In the genomic region with DNA sequence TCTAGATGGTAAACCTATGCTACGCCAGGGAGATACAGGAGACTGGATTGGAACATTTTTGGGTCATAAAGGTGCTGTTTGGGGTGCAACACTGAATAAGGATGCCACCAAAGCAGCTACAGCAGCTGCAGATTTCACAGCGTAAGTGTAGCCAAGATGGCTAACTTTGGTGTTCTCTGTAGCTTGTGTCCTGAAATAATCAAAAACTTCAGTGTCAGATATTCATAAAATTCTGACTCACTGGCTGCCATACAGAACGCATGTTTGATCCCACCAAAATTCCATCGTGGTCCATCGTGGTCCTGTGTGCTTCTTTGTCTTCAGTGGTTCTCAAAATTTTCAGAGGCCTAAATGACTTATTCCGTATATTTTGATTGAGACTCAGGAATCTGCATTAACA, we compare ENCODE assay signal across 8 cellular contexts. TPM values are rescaled to one million over a fixed set of nuclear protein-coding genes. Genes with fewer than 3 reads are reported as not detected.
DNase-seq lines count a peak whose midpoint lies in the region; ATAC-seq and TF ChIP-seq lines count a peak whose summit lies in the region.

No MANE protein-coding gene starts in this region.

- peaks cover 15% of the 10 kb centered on the region for H3K36me3 ChIP-seq in brain microvascular endothelial cell (replicated peaks)
- peaks cover 3% of the 10 kb centered on the region for H3K36me3 ChIP-seq in mesendoderm (ENCODE audit: control insufficient read depth, insufficient read depth, low read length)

- peak overlapping the region; percentile 57 for H3K27ac Mint-ChIP-seq in stimulated activated naive CD8-positive, alpha-beta T cell treated with anti-CD3 and anti-CD28 coated beads, Interleukin-15, Interleukin-2, amounts not matched to agents 100 ng/mL and 50 ng/mL, for 24 hours

- H3K27me3 Mint-ChIP-seq in stimulated activated naive CD8-positive, alpha-beta T cell treated with anti-CD3 and anti-CD28 coated beads, Interleukin-15, Interleukin-2, amounts not matched to agents 100 ng/mL and 50 ng/mL, for 24 hours = no peaks in the 10 kb centered on the region

- peak overlapping the region; percentile 96 for H3K27ac ChIP-seq in brain microvascular endothelial cell
- H3K27ac ChIP-seq in mesendoderm (ENCODE audit: low read depth, low read length) = no peak overlapping the region

- no peaks in the 10 kb centered on the region for H3K27me3 ChIP-seq in brain microvascular endothelial cell (replicated peaks)
- no peaks in the 10 kb centered on the region for H3K27me3 ChIP-seq in mesendoderm (ENCODE audit: insufficient read depth, low read length, poor library complexity)

- no peak overlapping the region for H2AK5ac ChIP-seq in mesendoderm (ENCODE audit: low read length)

- no peak for ATAC-seq in stimulated activated naive CD8-positive, alpha-beta T cell treated with anti-CD3 and anti-CD28 coated beads, Interleukin-15, Interleukin-2, amounts not matched to agents 100 U/mL and 50 U/mL, for 24 hours
- no peak for ATAC-seq in GM21786 (IDR thresholded peaks at IDR 0.05; ENCODE audit: unreplicated experiment)
- no peak for ATAC-seq in HG02588 (IDR thresholded peaks at IDR 0.05; ENCODE audit: unreplicated experiment)

- no peak for TF ChIP-seq CTCF in brain microvascular endothelial cell (IDR thresholded peaks at IDR 0.05; ENCODE audit: low read depth, low read length, missing control alignments)

- H3K4me3 Mint-ChIP-seq in stimulated activated naive CD8-positive, alpha-beta T cell treated with anti-CD3 and anti-CD28 coated beads, Interleukin-15, Interleukin-2, amounts not matched to agents 100 ng/mL and 50 ng/mL, for 24 hours = peak overlapping the region; percentile 95

- in situ Hi-C loops in brain microvascular endothelial cell (cut with HindIII; ENCODE audit: low pct_ligation_motif_present, low sequenced_read_pairs) = no loop called here

- peaks cover 54% of the 10 kb centered on the region for H3K36me3 Mint-ChIP-seq in stimulated activated naive CD8-positive, alpha-beta T cell treated with anti-CD3 and anti-CD28 coated beads, Interleukin-15, Interleukin-2, amounts not matched to agents 100 ng/mL and 50 ng/mL, for 24 hours (ENCODE audit: low read depth)

- no peak overlapping the region for H2BK120ac ChIP-seq in mesendoderm (ENCODE audit: low read depth, low read length)

- no peak overlapping the region for H2BK5ac ChIP-seq in mesendoderm (ENCODE audit: low read length)

- WGBS in mesendoderm (ENCODE audit: extremely low coverage, insufficient coverage, low lambda C conversion rate) = no CpG with 5 or more reads among the region's 6 CpGs

- H2BK15ac ChIP-seq in mesendoderm (replicated peaks; ENCODE audit: low read depth) = no peak overlapping the region

- no peak overlapping the region for H4K8ac ChIP-seq in mesendoderm (ENCODE audit: low read depth, low read length)

- peak overlapping the region; percentile 75 for H3K4me2 ChIP-seq in mesendoderm (ENCODE audit: low read length)

- peaks cover 52% of the 10 kb centered on the region for H3K79me2 ChIP-seq in mesendoderm (ENCODE audit: control insufficient read depth, insufficient read depth, low read length)

- H3K56ac ChIP-seq in mesendoderm (ENCODE audit: low read length) = peak overlapping the region; percentile 80

- no peak overlapping the region for H3K18ac ChIP-seq in mesendoderm (ENCODE audit: low read length)

- DNase-seq in stimulated activated naive CD8-positive, alpha-beta T cell treated with anti-CD3 and anti-CD28 coated beads, Interleukin-15, Interleukin-2, amounts not matched to agents 100 U/mL and 50 U/mL, for 24 hours = no peak
- DNase-seq in brain microvascular endothelial cell (no peak), mesendoderm (no peak), HPDE6-E6E7 (ENCODE audit: extremely low spot score) (no peak), NCI-H345 (lab: John Stamatoyannopoulos, UW) (no peak)

- H3K9ac ChIP-seq in mesendoderm (ENCODE audit: low read length) = peak overlapping the region; percentile 86

- H3K4me3 ChIP-seq in brain microvascular endothelial cell (ENCODE audit: low read depth, low read length) (peak overlapping the region; percentile 96), mesendoderm (ENCODE audit: low read length) (peak overlapping the region; percentile 98)

- no peaks in the 10 kb centered on the region for H3K4me1 ChIP-seq in mesendoderm (ENCODE audit: control insufficient read depth, low read depth, low read length)

- H3K79me1 ChIP-seq in mesendoderm (ENCODE audit: low read length) = peaks cover 6% of the 10 kb centered on the region

- H3K4me1 Mint-ChIP-seq in stimulated activated naive CD8-positive, alpha-beta T cell treated with anti-CD3 and anti-CD28 coated beads, Interleukin-15, Interleukin-2, amounts not matched to agents 100 ng/mL and 50 ng/mL, for 24 hours (ENCODE audit: low read depth) = peaks cover 61% of the 10 kb centered on the region

- H3K9me3 Mint-ChIP-seq in stimulated activated naive CD8-positive, alpha-beta T cell treated with anti-CD3 and anti-CD28 coated beads, Interleukin-15, Interleukin-2, amounts not matched to agents 100 ng/mL and 50 ng/mL, for 24 hours = no peaks in the 10 kb centered on the region

- H3K4ac ChIP-seq in mesendoderm (ENCODE audit: low read depth, low read length) = no peak overlapping the region

- H4K5ac ChIP-seq in mesendoderm (ENCODE audit: low read length) = no peak overlapping the region

- H3K23ac ChIP-seq in mesendoderm (ENCODE audit: low read length) = no peak overlapping the region

RNA-seq across cellular contexts. Expression of gene STRAP, which starts 1.3 kb away (rescaled TPM):
- 286 TPM for polyA plus RNA-seq in mesendoderm (2013, experiment 1 of 2)
- 280 TPM for polyA plus RNA-seq in mesendoderm (2013, experiment 2 of 2)

RNA-seq across cellular contexts. Expression of gene DERA, which starts 27.6 kb away (rescaled TPM):
- 10.9 TPM for polyA plus RNA-seq in mesendoderm (2013, experiment 1 of 2)
- 11.4 TPM for polyA plus RNA-seq in mesendoderm (2013, experiment 2 of 2)
